ENCODE assay signal across 1 cellular context in the genomic region with DNA sequence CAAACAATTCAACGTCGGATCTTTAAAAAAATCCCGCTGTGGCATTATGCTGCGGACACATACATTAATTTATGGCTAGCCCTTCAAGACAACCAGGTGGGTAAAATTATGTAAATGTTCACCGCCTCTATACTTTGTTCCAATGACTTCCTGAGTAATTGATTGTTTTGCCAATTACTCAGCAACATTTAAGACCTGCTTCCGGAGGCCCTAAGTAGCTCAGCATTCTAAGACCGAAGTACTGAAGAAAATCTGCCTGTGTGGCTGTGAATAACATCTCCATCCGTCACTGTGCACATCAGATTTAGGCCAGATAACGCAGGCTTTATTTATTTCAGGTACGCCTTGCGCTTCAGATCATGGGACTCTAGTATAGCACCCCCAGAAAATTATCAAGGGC.
TF ChIP-seq lines count a peak whose summit lies in the region.

No MANE protein-coding gene starts in this region.

TF ChIP-seq in GM12878, 131 proteins besides CTCF, POLR2A, EP300 and RAD21:
- TF ChIP-seq POLR2AphosphoS5 (IDR thresholded peaks at IDR 0.05; ENCODE audit: low read length) (0 out of 2 replicates have a peak, but pooled peaks have one; percentile 10), ZBTB40 (IDR thresholded peaks at IDR 0.05; ENCODE audit: borderline replicate concordance) (peak; percentile 6; the same call in 1 of the 2 replicates), NFXL1 (IDR thresholded peaks at IDR 0.05; ENCODE audit: borderline replicate concordance) (no peak), CEBPB (IDR thresholded peaks at IDR 0.05; ENCODE audit: borderline replicate concordance in 1 of 2, low read depth in 2 of 2, low read length in 2 of 2) (no peak), CBX5 (IDR thresholded peaks at IDR 0.05; ENCODE audit: low read depth) (no peak), PBX3 (IDR thresholded peaks at IDR 0.05; ENCODE audit: insufficient replicate concordance, low read depth, low read length) (no peak), SRF (IDR thresholded peaks at IDR 0.05; ENCODE audit: low read depth in 2 of 2, low read length in 2 of 2) (peak in 1 of 2 experiments; percentile 10; a peak in 1 of 4 replicates), LARP7 (IDR thresholded peaks at IDR 0.05) (no peak), JUNB (IDR thresholded peaks at IDR 0.05) (no peak)
- TF ChIP-seq, protein P1, sequence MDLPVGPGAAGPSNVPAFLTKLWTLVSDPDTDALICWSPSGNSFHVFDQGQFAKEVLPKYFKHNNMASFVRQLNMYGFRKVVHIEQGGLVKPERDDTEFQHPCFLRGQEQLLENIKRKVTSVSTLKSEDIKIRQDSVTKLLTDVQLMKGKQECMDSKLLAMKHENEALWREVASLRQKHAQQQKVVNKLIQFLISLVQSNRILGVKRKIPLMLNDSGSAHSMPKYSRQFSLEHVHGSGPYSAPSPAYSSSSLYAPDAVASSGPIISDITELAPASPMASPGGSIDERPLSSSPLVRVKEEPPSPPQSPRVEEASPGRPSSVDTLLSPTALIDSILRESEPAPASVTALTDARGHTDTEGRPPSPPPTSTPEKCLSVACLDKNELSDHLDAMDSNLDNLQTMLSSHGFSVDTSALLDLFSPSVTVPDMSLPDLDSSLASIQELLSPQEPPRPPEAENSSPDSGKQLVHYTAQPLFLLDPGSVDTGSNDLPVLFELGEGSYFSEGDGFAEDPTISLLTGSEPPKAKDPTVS (IDR thresholded peaks at IDR 0.05; ENCODE audit: low read depth, low read length) = no peak
